Comparison of ENCODE assay signal across 1 cellular context in the genomic region with DNA sequence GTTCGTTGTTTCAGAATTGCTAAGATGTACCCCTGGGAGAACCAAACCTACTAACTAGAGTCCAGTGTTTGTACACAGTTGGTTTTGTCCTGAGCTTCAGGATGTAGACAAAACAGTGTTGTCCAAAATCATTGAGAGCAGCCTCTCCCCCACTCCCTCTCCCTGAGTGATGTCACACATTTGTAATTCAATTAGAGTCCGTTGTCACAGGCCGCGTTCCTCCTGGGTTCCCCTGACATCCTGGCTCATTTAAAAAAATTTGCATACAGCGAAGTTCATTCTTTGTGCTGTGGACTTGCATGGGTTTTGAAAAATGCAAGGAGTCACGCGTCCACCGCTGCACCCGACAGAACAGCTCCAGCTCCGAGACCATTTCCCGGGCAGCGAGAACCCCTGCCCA.
TF ChIP-seq lines count a peak whose summit lies in the region.

No MANE protein-coding gene starts in this region.

TF ChIP-seq in H1, 55 proteins besides CTCF, POLR2A, EP300 and RAD21:
- TF ChIP-seq, protein P1, sequence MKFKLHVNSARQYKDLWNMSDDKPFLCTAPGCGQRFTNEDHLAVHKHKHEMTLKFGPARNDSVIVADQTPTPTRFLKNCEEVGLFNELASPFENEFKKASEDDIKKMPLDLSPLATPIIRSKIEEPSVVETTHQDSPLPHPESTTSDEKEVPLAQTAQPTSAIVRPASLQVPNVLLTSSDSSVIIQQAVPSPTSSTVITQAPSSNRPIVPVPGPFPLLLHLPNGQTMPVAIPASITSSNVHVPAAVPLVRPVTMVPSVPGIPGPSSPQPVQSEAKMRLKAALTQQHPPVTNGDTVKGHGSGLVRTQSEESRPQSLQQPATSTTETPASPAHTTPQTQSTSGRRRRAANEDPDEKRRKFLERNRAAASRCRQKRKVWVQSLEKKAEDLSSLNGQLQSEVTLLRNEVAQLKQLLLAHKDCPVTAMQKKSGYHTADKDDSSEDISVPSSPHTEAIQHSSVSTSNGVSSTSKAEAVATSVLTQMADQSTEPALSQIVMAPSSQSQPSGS (IDR thresholded peaks at IDR 0.05; ENCODE audit: low read length) = no peak
- peak; percentile 61 for TF ChIP-seq CREB1 (IDR thresholded peaks at IDR 0.05)
